18 cellular contexts compared by ENCODE assay signal in genomic region chr9:108134501-108135128, GRCh38.
DNase-seq lines count a peak whose midpoint lies in the region; ATAC-seq, FAIRE-seq and TF ChIP-seq lines count a peak whose summit lies in the region.
"Had no signal": no experiment of that assay in that cellular context is flagged by ENCODE, and none has a peak within 500 bp of the region (broad histone marks: within the 10 kb centered on the region; RNA-seq: fewer than 3 reads in every experiment).

No MANE protein-coding gene starts in this region.

- no peaks in the 10 kb centered on the region for H3K27me3 ChIP-seq in bronchial epithelial cell (ENCODE audit: control insufficient read depth, insufficient read depth, low read length)
- no peaks in the 10 kb centered on the region for H3K27me3 ChIP-seq in neutrophil
- H3K27me3 ChIP-seq in CD4-positive, alpha-beta T cell (ENCODE audit: control insufficient read depth, insufficient read depth, low read length) = no peaks in the 10 kb centered on the region
- H3K27me3 ChIP-seq in heart right ventricle = no peaks in the 10 kb centered on the region
- H3K27me3 ChIP-seq: BLaER1 treated with 17β-estradiol and CSF1 and Interleukin-3, amounts not matched to agents 10 nM and 100 nM had no signal

- POLR2A ChIA-PET in CD4-positive, alpha-beta T cell (lab: Charles Lee) = no interaction called here

- no peaks in the 10 kb centered on the region for H3K9me3 ChIP-seq in neutrophil
- no peaks in the 10 kb centered on the region for H3K9me3 ChIP-seq in CD4-positive, alpha-beta T cell (ENCODE audit: control insufficient read depth, low read length)
- peaks cover 0 to 8% (median 0%) of the 10 kb centered on the region in 11 donors for H3K9me3 ChIP-seq in heart right ventricle
- H3K9me3 ChIP-seq: BLaER1 treated with 17β-estradiol and CSF1 and Interleukin-3, amounts not matched to agents 10 nM and 100 nM had no signal

- H3K4me1 ChIP-seq in neutrophil (ENCODE audit: control insufficient read depth in 1 of 2, insufficient read depth in 1 of 2, low read depth in 1 of 2, low read length in 1 of 2) = peaks cover 4 to 17% of the 10 kb centered on the region in 2 experiments
- no peaks in the 10 kb centered on the region for H3K4me1 ChIP-seq in heart right ventricle
- H3K4me1 ChIP-seq: BLaER1 treated with 17β-estradiol and CSF1 and Interleukin-3, amounts not matched to agents 10 nM and 100 nM had no signal

- H3K36me3 ChIP-seq in bronchial epithelial cell (ENCODE audit: control insufficient read depth, insufficient read depth, low read length) (no peaks in the 10 kb centered on the region), neutrophil (no peaks in the 10 kb centered on the region), heart right ventricle (no peaks in the 10 kb centered on the region)
- H3K36me3 ChIP-seq: BLaER1 treated with 17β-estradiol and CSF1 and Interleukin-3, amounts not matched to agents 10 nM and 100 nM had no signal

- no peak for ATAC-seq in CD4-positive, alpha-beta T cell (ENCODE audit: poor library complexity)
- ATAC-seq in heart right ventricle = no peak

- WGBS in heart right ventricle, 2 donors = 86 to 90% methylated on average over 4 of the region's 4 CpGs

- peaks cover 2% of the 10 kb centered on the region for H3K9me3 Mint-ChIP-seq in CD4-positive, alpha-beta T cell
- H3K9me3 Mint-ChIP-seq: HFFc6 had no signal

- no peak overlapping the region for H3K27ac Mint-ChIP-seq in CD4-positive, alpha-beta T cell
- H3K27ac Mint-ChIP-seq: CD4-positive, alpha-beta memory T cell; HFFc6 had no signal

- H3K27ac ChIP-seq in neutrophil (peak overlapping the region; percentile 47), heart right ventricle (no peak overlapping the region)
- H3K27ac ChIP-seq in CD4-positive, alpha-beta T cell (ENCODE audit: low read depth, low read length) = no peak overlapping the region
- H3K27ac ChIP-seq: BLaER1 treated with 17β-estradiol and CSF1 and Interleukin-3, amounts not matched to agents 10 nM and 100 nM; HL-60 had no signal

- H3K4me3 Mint-ChIP-seq in CD4-positive, alpha-beta T cell = no peak overlapping the region
- H3K4me3 Mint-ChIP-seq: CD4-positive, alpha-beta memory T cell; HFFc6 had no signal

- H3K4me1 Mint-ChIP-seq in CD4-positive, alpha-beta T cell (ENCODE audit: low read depth) = no peaks in the 10 kb centered on the region
- H3K4me1 Mint-ChIP-seq: CD4-positive, alpha-beta memory T cell had no signal

- H3K27me3 Mint-ChIP-seq in CD4-positive, alpha-beta T cell = no peaks in the 10 kb centered on the region
- H3K27me3 Mint-ChIP-seq: CD4-positive, alpha-beta memory T cell had no signal

- peak; percentile 8 for DNase-seq in NCI-H748 treated with DMSO at 0.1 percent for 48 hours (lab: John Stamatoyannopoulos, UW)
- no peak for DNase-seq in NCI-H748 (lab: John Stamatoyannopoulos, UW; ENCODE audit: unreplicated experiment)
- peak; percentile 61 for DNase-seq in bronchial epithelial cell (ENCODE audit: low read depth)
- no peak for DNase-seq in activated CD4-positive, alpha-beta T cell treated with anti-CD3 and anti-CD28 coated beads, Interleukin-2, amount 50 U/mL, for 1 hour
- no peak for DNase-seq in CD4-positive, alpha-beta T cell
- no peak for DNase-seq in heart right ventricle
- DNase-seq: 8988T; ACHN; CD4-positive, alpha-beta memory T cell; GF-D8; HCEC 1CT; HFFc6 had no signal

- CTCF ChIA-PET in CD4-positive, alpha-beta T cell (lab: Charles Lee) = no interaction called here

- no peaks in the 10 kb centered on the region for H3K36me3 Mint-ChIP-seq in CD4-positive, alpha-beta T cell (ENCODE audit: low read depth)
- H3K36me3 Mint-ChIP-seq: CD4-positive, alpha-beta memory T cell had no signal

- H3K4me3 ChIP-seq in bronchial epithelial cell (ENCODE audit: low read depth, low read length) = no peak overlapping the region
- H3K4me3 ChIP-seq in neutrophil (ENCODE audit: low read depth in 1 of 2, low read length in 1 of 2) = no peak overlapping the region
- H3K4me3 ChIP-seq in heart right ventricle = no peak overlapping the region
- H3K4me3 ChIP-seq: BLaER1 treated with 17β-estradiol and CSF1 and Interleukin-3, amounts not matched to agents 10 nM and 100 nM had no signal

- no peak for TF ChIP-seq CTCF in bronchial epithelial cell (IDR thresholded peaks at IDR 0.05; ENCODE audit: insufficient read depth, low read length, severe bottlenecking)
- no peak for TF ChIP-seq CTCF in neutrophil (IDR thresholded peaks at IDR 0.05)
- no peak for TF ChIP-seq CTCF in CD4-positive, alpha-beta T cell (IDR thresholded peaks at IDR 0.05)
- TF ChIP-seq CTCF in heart right ventricle (IDR thresholded peaks at IDR 0.05) = no peak

- FAIRE-seq in bronchial epithelial cell (lab: Jason Lieb, UNC) = no peak
- FAIRE-seq: D721Med, GM19239, H1 had no signal

- intact Hi-C loops in CD4-positive, alpha-beta T cell (cut with DNase I, micrococcal nuclease) = no loop called here
- intact Hi-C loops in heart right ventricle (cut with DNase I) = no loop called here

Comparison
In these comparisons a context has a peak if more than half of its experiments do, and no peak if none do; other contexts are left out.
1. DNase-seq: peak in NCI-H748 treated with DMSO at 0.1 percent for 48 hours (single experiment) and bronchial epithelial cell (single experiment); none in NCI-H748 (single experiment), activated CD4-positive, alpha-beta T cell treated with anti-CD3 and anti-CD28 coated beads, Interleukin-2, amount 50 U/mL, for 1 hour (single experiment), CD4-positive, alpha-beta T cell (0 of 10) and heart right ventricle (0 of 2).